In the genomic region with DNA sequence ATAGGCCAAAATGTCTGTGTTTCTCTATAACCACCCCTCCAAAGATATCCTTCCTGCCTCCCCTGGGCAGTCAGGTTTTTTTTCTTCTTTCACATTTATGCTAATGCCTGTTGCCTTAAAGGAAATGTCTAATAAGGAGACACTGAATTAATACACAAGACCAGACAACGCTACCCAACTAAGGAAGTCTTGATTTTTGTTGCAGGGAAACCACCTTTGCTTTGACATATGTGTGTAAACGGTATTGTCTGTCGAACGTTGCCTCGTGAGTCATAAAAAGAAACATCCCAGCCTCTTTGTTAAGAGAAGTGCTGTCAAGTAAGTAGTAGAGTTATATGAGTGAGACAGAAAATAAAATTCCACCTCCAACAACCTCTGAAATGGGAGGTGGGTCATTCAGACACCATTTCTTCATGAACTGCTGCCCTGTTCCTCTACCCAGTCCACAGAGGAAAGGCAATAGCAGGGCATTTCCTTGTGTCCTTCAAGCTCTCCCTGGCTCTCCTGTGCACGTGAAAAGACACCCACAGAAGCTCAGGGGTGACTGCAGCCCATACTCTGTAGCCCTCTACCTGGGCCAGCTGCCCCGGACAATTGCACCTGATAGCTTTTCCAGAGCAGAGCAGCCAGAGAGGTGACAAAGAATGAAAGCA, we compare ENCODE assay signal across 1 cellular context.
TF ChIP-seq lines count a peak whose summit lies in the region.

No MANE protein-coding gene starts in this region.

TF ChIP-seq in IMR-90, 13 proteins besides CTCF, POLR2A, EP300 and RAD21 (continued from another document):
- TF ChIP-seq ELK1 (IDR thresholded peaks at IDR 0.05; ENCODE audit: borderline replicate concordance, low read depth, low read length) = no peak
- no peak for TF ChIP-seq MAFK (IDR thresholded peaks at IDR 0.05; ENCODE audit: low read depth, low read length)
- TF ChIP-seq CHD1 (IDR thresholded peaks at IDR 0.05; ENCODE audit: low read depth, low read length) = no peak
- TF ChIP-seq FOS (IDR thresholded peaks at IDR 0.05; ENCODE audit: low read depth, low read length) = no peak
- no peak for TF ChIP-seq CEBPB (IDR thresholded peaks at IDR 0.05; ENCODE audit: low read depth, low read length)
- TF ChIP-seq, protein P1, sequence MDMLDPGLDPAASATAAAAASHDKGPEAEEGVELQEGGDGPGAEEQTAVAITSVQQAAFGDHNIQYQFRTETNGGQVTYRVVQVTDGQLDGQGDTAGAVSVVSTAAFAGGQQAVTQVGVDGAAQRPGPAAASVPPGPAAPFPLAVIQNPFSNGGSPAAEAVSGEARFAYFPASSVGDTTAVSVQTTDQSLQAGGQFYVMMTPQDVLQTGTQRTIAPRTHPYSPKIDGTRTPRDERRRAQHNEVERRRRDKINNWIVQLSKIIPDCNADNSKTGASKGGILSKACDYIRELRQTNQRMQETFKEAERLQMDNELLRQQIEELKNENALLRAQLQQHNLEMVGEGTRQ (IDR thresholded peaks at IDR 0.05; ENCODE audit: low read depth, low read length) = no peak
- no peak for TF ChIP-seq MAZ (IDR thresholded peaks at IDR 0.05; ENCODE audit: borderline replicate concordance, low read depth, low read length)
- TF ChIP-seq NFE2L2 (IDR thresholded peaks at IDR 0.05; ENCODE audit: low read depth, low read length) = no peak
- TF ChIP-seq RFX5 (IDR thresholded peaks at IDR 0.05; ENCODE audit: low read depth, low read length) = no peak
